Comparison of ENCODE assay signal across 8 cellular contexts in genomic region chr3:49093853-49094767, GRCh38. TPM values are rescaled to one million over a fixed set of nuclear protein-coding genes. Genes with fewer than 3 reads are reported as not detected.
DNase-seq lines count a peak whose midpoint lies in the region; ATAC-seq, FAIRE-seq and TF ChIP-seq lines count a peak whose summit lies in the region.

QRICH1 (minus strand) TSS chr3:49094071; CDS start chr3:49077017, 17,054 bp downstream.

- H3K27me3 ChIP-seq in upper lobe of left lung, result no peaks in the 10 kb centered on the region

- H3K27ac ChIP-seq in adipose tissue (ENCODE audit: low read depth, low read length) (peak within 1 kb of the TSS; percentile 65), upper lobe of left lung (peak within 1 kb of the TSS; percentile 88 to 99 (median 94))

- H3K36me3 Mint-ChIP-seq in T-cell, result peaks cover 18% of the 10 kb centered on the region

- POLR2A ChIA-PET in T-cell (lab: Charles Lee), result interaction anchor here (0.7 to 1.3 kb wide), 5 partner anchors 10 to 376 kb away, joined by 3 to 17 read pairs (median 3); partner anchors contain the start of genes DAG1 (in 1 of the 2), USP19 (in 1 of the 2) and WDR6 (in 1 of the 2)

- FAIRE-seq in GM12892 (lab: Jason Lieb, UNC), result peak; percentile 96

- H3K9me3 ChIP-seq in upper lobe of left lung, result no peaks in the 10 kb centered on the region

- peak; percentile 73 for ATAC-seq in HG02852 (IDR thresholded peaks at IDR 0.05; ENCODE audit: unreplicated experiment)
- peak; percentile 81 to 87 (median 86) for ATAC-seq in T-cell (replicated peaks in 1 of 4)
- peak; percentile 96 to 98 for ATAC-seq in upper lobe of left lung (ENCODE audit: low FRiP score in 2 of 2)

- H3K9me3 Mint-ChIP-seq in T-cell, result no peaks in the 10 kb centered on the region

- DNase-seq in GM12892 (ENCODE audit: insufficient read length), result peak; percentile 88
- DNase-seq in NCI-H1436 treated with DMSO at 0.1 percent for 48 hours (lab: John Stamatoyannopoulos, UW), result peak; percentile 50
- peak; percentile 91 to 97 (median 95) for DNase-seq in T-cell
- DNase-seq in cardiac septum (ENCODE audit: low spot score), result peak; percentile 98
- peak; percentile 92 to 99 (median 96) for DNase-seq in posterior cingulate gyrus
- peak; percentile 95 to 99 for DNase-seq in upper lobe of left lung

- peak in 1 of 4 donors; percentile 39 for TF ChIP-seq EP300 in upper lobe of left lung (IDR thresholded peaks at IDR 0.05)

- H3K4me1 Mint-ChIP-seq in T-cell, result peaks cover 40 to 49% (median 44%) of the 10 kb centered on the region in 3 donors

- H3K4me3 ChIP-seq in upper lobe of left lung, result peak within 1 kb of the TSS; percentile 69 to 96 (median 92)

- intact Hi-C loops in cardiac septum (cut with DNase I), result loop anchor here (1.0 to 5.0 kb wide), 4 partner anchors 39 to 107 kb away; partner anchors contain the start of genes IMPDH2, KLHDC8B and LAMB2
- intact Hi-C loops in posterior cingulate gyrus (cut with DNase I), result loop anchor here (2.0 to 10.0 kb wide), 2 partner anchors 39 to 69 kb away; partner anchors contain the start of genes IMPDH2, LAMB2 and NDUFAF3

- peaks cover 14 to 36% (median 21%) of the 10 kb centered on the region in 4 donors for H3K36me3 ChIP-seq in upper lobe of left lung

- H3K27me3 Mint-ChIP-seq in T-cell, result no peaks in the 10 kb centered on the region

- WGBS in adipose tissue, 3 donors, result 0 to 1% (median 1%) methylated on average over 55 to 65 of the region's 65 CpGs
- 0% methylated on average over 26 to 48 of the region's 65 CpGs for WGBS in upper lobe of left lung, 2 donors

- peaks cover 35 to 47% (median 40%) of the 10 kb centered on the region in 4 donors for H3K4me1 ChIP-seq in upper lobe of left lung

- TF ChIP-seq POLR2A in GM12892 (IDR thresholded peaks at IDR 0.05; ENCODE audit: low read depth, low read length), result peak; percentile 85
- TF ChIP-seq POLR2A in upper lobe of left lung (IDR thresholded peaks at IDR 0.05), result peak in 3 of 4 donors; percentile 48 to 83 (median 83)

- peak within 1 kb of the TSS; percentile 90 to 98 (median 94) for H3K4me3 Mint-ChIP-seq in T-cell

- TF ChIP-seq CTCF in upper lobe of left lung (IDR thresholded peaks at IDR 0.05), result peak; percentile 14 to 67 (median 50)

- peak within 1 kb of the TSS; percentile 98 to 99 for H3K27ac Mint-ChIP-seq in T-cell

- CTCF ChIA-PET in T-cell (lab: Charles Lee), result interaction anchor here (0.5 to 2.7 kb wide), 13 partner anchors 10 to 410 kb away, joined by 3 to 28 read pairs (median 4); partner anchors contain the start of genes DAG1 (in 1 of the 2), KLHDC8B (in 1 of the 2), NDUFAF3 (in 1 of the 2) and QARS1 (in 1 of the 2)

RNA-seq across cellular contexts. Expression of gene QRICH1, which starts in this region (rescaled TPM):
- 40.9 TPM for polyA plus RNA-seq in GM12892 (2012; ENCODE audit: missing spikeins)
- total RNA-seq in T-cell (100 to 1,000 TPM; 142 to 202 (median 155) TPM), cardiac septum (54.5 TPM), upper lobe of left lung (100 to 1,000 TPM in 1 of 6 donors, 10 to 100 TPM in 5; 65.6 to 145 (median 74.2) TPM)
- 10 to 100 TPM; 20.3 to 42.2 (median 22.0) TPM for polyA plus RNA-seq in adipose tissue

Comparison
In these comparisons a context has a peak if more than half of its experiments do, and no peak if none do; other contexts are left out.
1. Peak in every context shown above with its lines: DNase-seq, ATAC-seq, H3K4me3 ChIP-seq and H3K27ac ChIP-seq.